Comparison of ENCODE assay signal across 8 cellular contexts in the genomic region with DNA sequence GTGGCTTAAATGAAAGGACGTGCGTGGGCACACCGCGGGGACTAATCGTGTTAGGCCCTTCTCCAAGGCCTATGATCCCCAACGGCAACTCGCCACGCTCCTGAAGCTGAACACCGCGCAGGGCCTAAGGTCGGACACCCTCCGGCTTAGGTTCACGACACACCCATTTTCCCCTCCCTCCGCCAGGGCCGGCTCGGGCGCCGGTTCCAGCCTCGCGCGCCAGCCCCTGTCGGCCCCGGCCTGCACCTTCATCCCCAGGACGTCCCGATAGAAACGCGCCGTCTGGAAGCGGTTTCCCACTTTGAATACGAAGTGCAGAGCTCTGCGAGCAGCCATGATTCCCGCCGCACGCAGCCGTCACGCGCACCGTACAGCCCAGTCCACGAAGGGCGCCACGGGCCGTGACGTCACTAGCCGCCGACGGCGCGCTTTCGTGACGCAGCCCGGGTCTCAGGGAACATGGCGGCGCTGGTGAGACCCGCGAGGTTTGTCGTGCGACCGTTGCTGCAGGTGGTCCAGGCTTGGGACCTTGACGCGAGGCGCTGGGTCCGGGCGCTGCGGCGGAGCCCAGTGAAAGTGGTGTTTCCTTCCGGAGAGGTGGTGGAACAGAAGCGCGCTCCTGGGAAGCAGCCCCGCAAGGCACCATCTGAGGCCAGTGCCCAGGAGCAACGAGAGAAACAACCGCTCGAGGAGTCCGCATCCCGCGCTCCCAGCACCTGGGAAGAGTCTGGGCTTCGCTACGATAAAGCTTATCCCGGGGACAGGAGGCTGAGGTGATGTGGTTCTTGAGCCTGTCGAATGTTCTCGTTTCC. TPM values are rescaled to one million over a fixed set of nuclear protein-coding genes. Genes with fewer than 3 reads are reported as not detected.
A peak's percentile ranks its signal among the peaks of the same experiment; 100 is the strongest.
DNase-seq lines count a peak whose midpoint lies in the region; ATAC-seq and TF ChIP-seq lines count a peak whose summit lies in the region.

A gene with protein sequence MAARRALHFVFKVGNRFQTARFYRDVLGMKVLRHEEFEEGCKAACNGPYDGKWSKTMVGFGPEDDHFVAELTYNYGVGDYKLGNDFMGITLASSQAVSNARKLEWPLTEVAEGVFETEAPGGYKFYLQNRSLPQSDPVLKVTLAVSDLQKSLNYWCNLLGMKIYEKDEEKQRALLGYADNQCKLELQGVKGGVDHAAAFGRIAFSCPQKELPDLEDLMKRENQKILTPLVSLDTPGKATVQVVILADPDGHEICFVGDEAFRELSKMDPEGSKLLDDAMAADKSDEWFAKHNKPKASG (minus strand): TSS at position 361 of the 812 bp plus-strand sequence. CDS start 25 bp downstream, at position 336.
Gene MRM3, plus strand, starts transcription at position 434 of the 812 bp plus-strand sequence. Its CDS starts 26 bp downstream, at position 460.

- peak within 1 kb of the TSS; percentile 92 for H3K9ac ChIP-seq in Karpas-422 (ENCODE audit: low read length)

- DNase-seq in Karpas-422 (peak; percentile 97), RWPE1 (ENCODE audit: low spot score) (peak; percentile 90), fibroblast of the aortic adventitia (ENCODE audit: low read depth) (peak; percentile 86), nephron progenitor cell (peak; percentile 96)
- DNase-seq in activated T-helper 9 cell treated with anti-CD3 and anti-CD28 coated beads, Interleukin-2, amount 50 U/mL, for 16 hours (ENCODE audit: low read depth) = peak; percentile 95

- peaks cover 27% of the 10 kb centered on the region for H3K4me1 ChIP-seq in DOHH2 (ENCODE audit: control insufficient read depth, low read length)
- H3K4me1 ChIP-seq in Karpas-422 (ENCODE audit: low read length) = peaks cover 23% of the 10 kb centered on the region

- peak within 1 kb of the TSS; percentile 97 for H3K4me3 Mint-ChIP-seq in nephron progenitor cell
- peak within 1 kb of the TSS; percentile 97 for H3K4me3 Mint-ChIP-seq in stimulated activated naive CD8-positive, alpha-beta T cell treated with anti-CD3 and anti-CD28 coated beads, Interleukin-15, Interleukin-2, amounts not matched to agents 100 ng/mL and 50 ng/mL, for 24 hours

- H3K36me3 Mint-ChIP-seq in nephron progenitor cell (ENCODE audit: low read depth) = peaks cover 27% of the 10 kb centered on the region
- H3K36me3 Mint-ChIP-seq in stimulated activated naive CD8-positive, alpha-beta T cell treated with anti-CD3 and anti-CD28 coated beads, Interleukin-15, Interleukin-2, amounts not matched to agents 100 ng/mL and 50 ng/mL, for 24 hours (ENCODE audit: low read depth) = peaks cover 50% of the 10 kb centered on the region

- ATAC-seq in GM21825 (IDR thresholded peaks at IDR 0.05; ENCODE audit: unreplicated experiment) = peak; percentile 84

- H3K27me3 ChIP-seq in DOHH2 (ENCODE audit: control insufficient read depth, low read length) (no peaks in the 10 kb centered on the region), Karpas-422 (ENCODE audit: low read length) (no peaks in the 10 kb centered on the region)

- H3K36me3 ChIP-seq in DOHH2 (ENCODE audit: control insufficient read depth, low read length) (peaks cover 48% of the 10 kb centered on the region), Karpas-422 (ENCODE audit: insufficient read depth, low read length) (peaks cover 33% of the 10 kb centered on the region; the same call in 1 of the 2 replicates)

- TF ChIP-seq CTCF in DOHH2 (IDR thresholded peaks at IDR 0.05; ENCODE audit: low read depth, low read length, poor library complexity, severe bottlenecking) = no peak
- TF ChIP-seq CTCF in RWPE1 (conservative IDR thresholded peaks at IDR 0.05; ENCODE audit: low read depth) = no peak
- peak; percentile 19 for TF ChIP-seq CTCF in fibroblast of the aortic adventitia (IDR thresholded peaks at IDR 0.05; ENCODE audit: insufficient read depth, low read length)
- peak; percentile 28 for TF ChIP-seq CTCF in nephron progenitor cell (IDR thresholded peaks at IDR 0.05)

- POLR2A ChIA-PET in RWPE1 (lab: Yijun Ruan, JAX; ENCODE audit: low non-redundant PET) = interaction anchor here (0.7 kb wide), 1 partner anchor 129 kb away, joined by 3 read pairs; no protein-coding TSS in a partner anchor

- H3K27ac ChIP-seq in DOHH2 (ENCODE audit: low read depth, low read length) (peak within 1 kb of the TSS; percentile 53), Karpas-422 (ENCODE audit: low read length) (peak within 1 kb of the TSS; percentile 10; the same call in 1 of the 2 replicates), RWPE1 (peak within 1 kb of the TSS; percentile 79)

- H4K20me1 ChIP-seq in DOHH2 (ENCODE audit: control insufficient read depth, insufficient read depth, low read depth, low read length) (0 out of 2 replicates have a peak, but pooled peaks cover 4% of the 10 kb centered on the region), Karpas-422 (ENCODE audit: insufficient read depth, low read depth, low read length) (no peaks in the 10 kb centered on the region)

- CTCF ChIA-PET in RWPE1 (lab: Yijun Ruan, JAX) = interaction anchor here (0.6 to 0.9 kb wide), 6 partner anchors 18 to 818 kb away, joined by 3 read pairs; partner anchors contain the start of gene TIMM22

- H3K79me2 ChIP-seq in DOHH2 (ENCODE audit: control insufficient read depth, low read length) (peaks cover 89% of the 10 kb centered on the region), Karpas-422 (ENCODE audit: low read length) (peaks cover 83% of the 10 kb centered on the region)

- peak within 1 kb of the TSS; percentile 93 for H2AFZ ChIP-seq in Karpas-422 (ENCODE audit: low read length)

- H3K27ac Mint-ChIP-seq in nephron progenitor cell = peak within 1 kb of the TSS; percentile 99
- H3K27ac Mint-ChIP-seq in stimulated activated naive CD8-positive, alpha-beta T cell treated with anti-CD3 and anti-CD28 coated beads, Interleukin-15, Interleukin-2, amounts not matched to agents 100 ng/mL and 50 ng/mL, for 24 hours = peak within 1 kb of the TSS; percentile 95

- H3K9me3 Mint-ChIP-seq in nephron progenitor cell = no peaks in the 10 kb centered on the region
- no peaks in the 10 kb centered on the region for H3K9me3 Mint-ChIP-seq in stimulated activated naive CD8-positive, alpha-beta T cell treated with anti-CD3 and anti-CD28 coated beads, Interleukin-15, Interleukin-2, amounts not matched to agents 100 ng/mL and 50 ng/mL, for 24 hours

- H3F3A ChIP-seq in DOHH2 (ENCODE audit: control insufficient read depth, insufficient read depth) = no peaks in the 10 kb centered on the region; the same call in 1 of the 2 replicates

- H3K27me3 Mint-ChIP-seq in nephron progenitor cell (ENCODE audit: low read depth, poor library complexity) = no peaks in the 10 kb centered on the region
- no peaks in the 10 kb centered on the region for H3K27me3 Mint-ChIP-seq in stimulated activated naive CD8-positive, alpha-beta T cell treated with anti-CD3 and anti-CD28 coated beads, Interleukin-15, Interleukin-2, amounts not matched to agents 100 ng/mL and 50 ng/mL, for 24 hours

- peak within 1 kb of the TSS; percentile 94 for H3K4me3 ChIP-seq in DOHH2 (ENCODE audit: low read length)
- H3K4me3 ChIP-seq in Karpas-422 (ENCODE audit: low read length) = peak within 1 kb of the TSS; percentile 98
- H3K4me3 ChIP-seq in fibroblast of the aortic adventitia (ENCODE audit: low read depth, low read length) = peak within 1 kb of the TSS; percentile 73

- H3K9me2 ChIP-seq in DOHH2 (replicated peaks; ENCODE audit: control insufficient read depth, low read length) (no peaks in the 10 kb centered on the region), Karpas-422 (replicated peaks; ENCODE audit: insufficient read depth, low read length) (no peaks in the 10 kb centered on the region)

- peaks cover 35% of the 10 kb centered on the region for H3K4me1 Mint-ChIP-seq in nephron progenitor cell
- peaks cover 39% of the 10 kb centered on the region for H3K4me1 Mint-ChIP-seq in stimulated activated naive CD8-positive, alpha-beta T cell treated with anti-CD3 and anti-CD28 coated beads, Interleukin-15, Interleukin-2, amounts not matched to agents 100 ng/mL and 50 ng/mL, for 24 hours (ENCODE audit: low read depth)

- H3K4me2 ChIP-seq in DOHH2 (ENCODE audit: low read length) = peak within 1 kb of the TSS; percentile 92
- peak within 1 kb of the TSS; percentile 96 for H3K4me2 ChIP-seq in Karpas-422 (ENCODE audit: low read depth, low read length, poor library complexity, severe bottlenecking)

- H3K9me3 ChIP-seq in DOHH2 (ENCODE audit: control insufficient read depth, insufficient read depth, low read length) = no peaks in the 10 kb centered on the region
- H3K9me3 ChIP-seq in Karpas-422 (ENCODE audit: low read length) = no peaks in the 10 kb centered on the region

RNA-seq across cellular contexts. Expression of the first gene that starts in this region (rescaled TPM):
- 44.0 and 46.2 TPM in 2 replicates for total RNA-seq in Karpas-422 (2014; rRNA removed; shearing (Covaris generic); ENCODE audit: low replicate concordance)
- 49.9 and 75.6 TPM in 2 replicates for total RNA-seq in fibroblast of the aortic adventitia (ENCODE audit: low replicate concordance)

RNA-seq across cellular contexts. Expression of gene MRM3, which starts in this region (rescaled TPM):
- total RNA-seq in Karpas-422 (2014; rRNA removed; shearing (Covaris generic); ENCODE audit: low replicate concordance) = 11.9 and 17.5 TPM in 2 replicates
- total RNA-seq in fibroblast of the aortic adventitia (ENCODE audit: low replicate concordance) = 15.8 and 21.7 TPM in 2 replicates

Comparison
In these comparisons a context has a peak if more than half of its experiments do, and no peak if none do; other contexts are left out.
1. Peak in every context shown above with its lines: DNase-seq, ATAC-seq, H3K4me3 ChIP-seq and H3K27ac ChIP-seq.
2. H3K27ac ChIP-seq: peak in every context shown above with its lines; median percentile 79 in RWPE1; 53 in DOHH2; 10 in Karpas-422.
3. CTCF ChIP-seq: peak in fibroblast of the aortic adventitia (single experiment) and nephron progenitor cell (single experiment); none in DOHH2 (single experiment) and RWPE1 (single experiment).